ENCODE assay signal across 12 cellular contexts in the genomic region with DNA sequence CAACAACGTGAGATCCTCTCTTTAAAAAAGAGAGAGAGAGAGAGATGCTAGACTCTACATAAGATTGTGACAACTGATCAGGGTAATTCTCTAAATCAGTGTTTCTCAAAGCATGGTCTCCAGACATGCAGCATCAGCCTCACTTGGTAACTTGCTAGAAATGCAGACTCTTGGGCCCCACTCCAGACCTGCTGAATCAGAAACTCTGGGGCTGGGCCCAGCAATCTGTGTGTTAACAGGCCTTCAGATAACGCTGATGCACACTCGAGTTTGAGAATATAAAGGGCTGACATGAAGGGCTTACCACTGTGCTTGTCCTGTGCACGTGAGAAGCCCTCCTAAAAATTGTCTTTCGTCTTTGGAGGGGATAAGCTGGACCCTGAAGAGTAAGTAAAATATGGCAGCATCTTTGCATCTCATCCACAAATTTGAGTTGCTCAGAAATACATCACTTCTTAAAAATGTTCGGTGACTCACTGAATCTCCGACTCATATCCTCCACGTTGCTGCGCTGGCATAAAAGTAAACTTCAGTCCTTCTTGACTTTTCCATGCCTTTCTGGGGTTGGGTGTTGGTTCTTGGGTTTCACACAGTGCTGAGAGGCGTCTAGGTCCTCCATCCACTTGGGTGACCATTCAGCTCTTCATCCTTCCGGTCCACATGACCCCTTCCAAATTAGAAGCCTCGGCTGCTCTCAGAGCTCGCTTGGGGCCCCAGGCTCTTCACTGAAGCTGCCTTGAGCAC. TPM values are rescaled to one million over a fixed set of nuclear protein-coding genes. Genes with fewer than 3 reads are reported as not detected.
A peak's percentile ranks its signal among the peaks of the same experiment; 100 is the strongest.
DNase-seq lines count a peak whose midpoint lies in the region; ATAC-seq, FAIRE-seq and TF ChIP-seq lines count a peak whose summit lies in the region.
"Had no signal": no experiment of that assay in that cellular context is flagged by ENCODE, and none has a peak within 500 bp of the region (broad histone marks: within the 10 kb centered on the region; RNA-seq: fewer than 3 reads in every experiment).

No MANE protein-coding gene starts in this region.

- FAIRE-seq in HTR-8/SVneo (lab: Jason Lieb, UNC) = no peak

- no peak overlapping the region for H3K27ac ChIP-seq in CD4-positive, alpha-beta T cell (ENCODE audit: low read depth, low read length)
- peak overlapping the region; percentile 69 for H3K27ac ChIP-seq in mesodermal cell (ENCODE audit: low read depth, low read length, severe bottlenecking)
- H3K27ac ChIP-seq in stomach = no peak overlapping the region
- no peak overlapping the region for H3K27ac ChIP-seq in right lobe of liver
- H3K27ac ChIP-seq: coronary artery, neutrophil had no signal

- H3K36me3 Mint-ChIP-seq in CD4-positive, alpha-beta T cell (ENCODE audit: low read depth) = no peaks in the 10 kb centered on the region

- no peaks in the 10 kb centered on the region for H3K27me3 ChIP-seq in CD4-positive, alpha-beta T cell (ENCODE audit: control insufficient read depth, insufficient read depth, low read length)
- H3K27me3 ChIP-seq in stomach (no peaks in the 10 kb centered on the region), right lobe of liver (no peaks in the 10 kb centered on the region)

- intact Hi-C loops in CD4-positive, alpha-beta T cell (cut with DNase I, micrococcal nuclease) = loop anchor here (5.0 kb wide), 3 partner anchors 55 to 190 kb away; no protein-coding TSS in a partner anchor
- intact Hi-C loops in stomach (cut with DNase I; ENCODE audit: low total_unique reads) = loop anchor here (10.0 kb wide), 2 partner anchors 198 to 278 kb away; no protein-coding TSS in a partner anchor
- intact Hi-C loops in right lobe of liver (cut with DNase I) = loop anchor here in 1 of 2 donors (10.0 kb wide), 2 partner anchors 48 to 198 kb away; no protein-coding TSS in a partner anchor

- no peak for TF ChIP-seq CTCF in CD4-positive, alpha-beta T cell (IDR thresholded peaks at IDR 0.05)
- TF ChIP-seq CTCF in stomach (IDR thresholded peaks at IDR 0.05) = no peak
- TF ChIP-seq CTCF in right lobe of liver (IDR thresholded peaks at IDR 0.05) = no peak

- TF ChIP-seq POLR2A in stomach (IDR thresholded peaks at IDR 0.05) = no peak
- TF ChIP-seq POLR2A in right lobe of liver (IDR thresholded peaks at IDR 0.05) = no peak

- H3K9me3 Mint-ChIP-seq in CD4-positive, alpha-beta T cell = no peaks in the 10 kb centered on the region

- H3K4me3 ChIP-seq in mesodermal cell (ENCODE audit: extremely low read depth, insufficient read depth, low read length, poor library complexity, severe bottlenecking) (no peak overlapping the region), stomach (no peak overlapping the region), right lobe of liver (no peak overlapping the region)
- H3K4me3 ChIP-seq: coronary artery had no signal

- H3K27me3 Mint-ChIP-seq in CD4-positive, alpha-beta T cell = no peaks in the 10 kb centered on the region

- H3K9me3 ChIP-seq in CD4-positive, alpha-beta T cell (ENCODE audit: control insufficient read depth, low read length) = no peaks in the 10 kb centered on the region
- H3K9me3 ChIP-seq in mesodermal cell (ENCODE audit: control insufficient read depth, low read length) (no peaks in the 10 kb centered on the region), stomach (no peaks in the 10 kb centered on the region), right lobe of liver (no peaks in the 10 kb centered on the region)
- H3K9me3 ChIP-seq: neutrophil had no signal

- WGBS in mesodermal cell (ENCODE audit: insufficient coverage in 2 of 2), 2 experiments = 93 to 94% methylated on average over 12 to 13 of the region's 13 CpGs
- WGBS in stomach, 5 donors = 77 to 86% (median 83%) methylated on average over 13 of the region's 13 CpGs
- WGBS in right lobe of liver (ENCODE audit: insufficient coverage, low coverage, low lambda C conversion rate, missing lambda C conversion rate) = 86% methylated on average over 10 of the region's 13 CpGs

- no peak for TF ChIP-seq EP300 in stomach (IDR thresholded peaks at IDR 0.05)

- H3K4me1 ChIP-seq in mesodermal cell (ENCODE audit: control insufficient read depth, insufficient read depth, low read length, poor library complexity, severe bottlenecking) (peaks cover 20% of the 10 kb centered on the region), stomach (peaks cover 0 to 16% (median 7%) of the 10 kb centered on the region in 4 donors), right lobe of liver (peaks cover 0 to 8% (median 2%) of the 10 kb centered on the region in 4 donors)

- peak overlapping the region; percentile 72 for H3K27ac Mint-ChIP-seq in CD4-positive, alpha-beta T cell

- CTCF ChIA-PET in CD4-positive, alpha-beta T cell (lab: Charles Lee) = interaction anchor here (3.4 kb wide), 1 partner anchor 55 kb away, joined by 57 read pairs; no protein-coding TSS in a partner anchor

- H3K4me3 Mint-ChIP-seq in CD4-positive, alpha-beta T cell = no peak overlapping the region

- DNase-seq in CD4-positive, alpha-beta T cell = no peak
- peak; percentile 51 for DNase-seq in HTR-8/SVneo (ENCODE audit: insufficient read length, low spot score)
- peak; percentile 71 for DNase-seq in amniotic epithelial cell (ENCODE audit: low read depth)
- no peak for DNase-seq in NK-92 (lab: John Stamatoyannopoulos, UW; ENCODE audit: unreplicated experiment)
- no peak for DNase-seq in NCI-H345 treated with DMSO at 0.1 percent for 48 hours (lab: John Stamatoyannopoulos, UW; ENCODE audit: unreplicated experiment)
- no peak for DNase-seq in stomach
- DNase-seq in right lobe of liver = no peak
- DNase-seq: activated CD4-positive, CD25-positive, alpha-beta regulatory T cell; NCI-H1092 treated with DMSO at 0.1 percent for 48 hours had no signal

- POLR2A ChIA-PET in CD4-positive, alpha-beta T cell (lab: Charles Lee) = interaction anchor here (1.2 to 3.0 kb wide), 3 partner anchors 19 to 190 kb away, joined by 3 to 26 read pairs (median 24); no protein-coding TSS in a partner anchor

- H3K4me1 Mint-ChIP-seq in CD4-positive, alpha-beta T cell (ENCODE audit: low read depth) = peaks cover 70% of the 10 kb centered on the region

- H3K36me3 ChIP-seq in mesodermal cell (ENCODE audit: control insufficient read depth, insufficient read depth, low read length) = no peaks in the 10 kb centered on the region
- H3K36me3 ChIP-seq in stomach = no peaks in the 10 kb centered on the region
- H3K36me3 ChIP-seq in right lobe of liver = no peaks in the 10 kb centered on the region
- H3K36me3 ChIP-seq: neutrophil had no signal

- no peak for ATAC-seq in CD4-positive, alpha-beta T cell (ENCODE audit: poor library complexity)
- ATAC-seq in right lobe of liver = no peak

RNA-seq across cellular contexts. Expression of a gene that starts 26.1 kb away (rescaled TPM):
- total RNA-seq in CD4-positive, alpha-beta T cell = 10 to 100 TPM; 15.1 to 17.3 TPM
- polyA plus RNA-seq in mesodermal cell (2013, experiment 1 of 2) = 5.5 TPM
- 3.3 TPM for polyA plus RNA-seq in mesodermal cell (2013, experiment 2 of 2)
- 10 to 100 TPM in 1 of 5 donors, 1 to 10 TPM in 4; 1.4 to 58.3 (median 3.1) TPM for total RNA-seq in stomach
- polyA plus RNA-seq in stomach = 1 to 10 TPM; 2.7 to 3.5 (median 2.7) TPM
- 100 to 1,000 TPM in 1 of 6 experiments, 10 to 100 TPM in 5; 11.2 to 153 (median 66.7) TPM for total RNA-seq in right lobe of liver

Comparison
In these comparisons a context has a peak if more than half of its experiments do, and no peak if none do; other contexts are left out.
1. DNase-seq: peak in HTR-8/SVneo (single experiment) and amniotic epithelial cell (single experiment); none in CD4-positive, alpha-beta T cell (0 of 10), NK-92 (single experiment), NCI-H345 treated with DMSO at 0.1 percent for 48 hours (single experiment), stomach (single experiment) and right lobe of liver (0 of 3).